ENCODE assay signal across 13 cellular contexts in genomic region chr11:111631666-111632039, GRCh38. TPM values are rescaled to one million over a fixed set of nuclear protein-coding genes. Genes with fewer than 3 reads are reported as not detected.
DNase-seq lines count a peak whose midpoint lies in the region; ATAC-seq and TF ChIP-seq lines count a peak whose summit lies in the region.
"Had no signal": no experiment of that assay in that cellular context is flagged by ENCODE, and none has a peak within 500 bp of the region (broad histone marks: within the 10 kb centered on the region; RNA-seq: fewer than 3 reads in every experiment).

No MANE protein-coding gene starts in this region.

- no peak overlapping the region for H3K4me3 Mint-ChIP-seq in T-helper 17 cell
- H3K4me3 Mint-ChIP-seq: stimulated activated naive CD8-positive, alpha-beta T cell treated with anti-CD3 and anti-CD28 coated beads, Interleukin-15, Interleukin-2, amounts not matched to agents 100 ng/mL and 50 ng/mL, for 24 hours had no signal

- peak; percentile 68 for DNase-seq in BJ (ENCODE audit: low read depth)
- DNase-seq in adipocyte (ENCODE audit: low read depth), result peak; percentile 89
- peak; percentile 21 for DNase-seq in kidney epithelial cell (ENCODE audit: low read depth)
- no peak for DNase-seq in NCI-H1105 treated with DMSO at 0.1 percent for 48 hours (lab: John Stamatoyannopoulos, UW)
- no peak for DNase-seq in T-helper 17 cell
- no peak for DNase-seq in NCI-H1436 treated with DMSO at 0.1 percent for 48 hours (lab: John Stamatoyannopoulos, UW)
- DNase-seq: activated CD4-positive, alpha-beta T cell treated with anti-CD3 and anti-CD28 coated beads, Interleukin-2, amount 50 U/mL, for 1 hour; DMS153; left cardiac atrium had no signal

- H3K9ac ChIP-seq in adipocyte (ENCODE audit: low read length), result no peak overlapping the region

- H3K9me3 ChIP-seq in adipocyte (ENCODE audit: control insufficient read depth, low read length), result no peaks in the 10 kb centered on the region
- H3K9me3 ChIP-seq in T-helper 17 cell (ENCODE audit: control insufficient read depth, low read length, poor library complexity, severe bottlenecking), result no peaks in the 10 kb centered on the region

- H3K36me3 Mint-ChIP-seq in T-helper 17 cell (ENCODE audit: low read depth), result peaks cover 8% of the 10 kb centered on the region

- H3K36me3 ChIP-seq in BJ (ENCODE audit: control insufficient read depth, insufficient read depth, low read length), result no peaks in the 10 kb centered on the region
- peaks cover 63% of the 10 kb centered on the region for H3K36me3 ChIP-seq in adipocyte (ENCODE audit: control insufficient read depth, insufficient read depth, low read length, severe bottlenecking)
- H3K36me3 ChIP-seq in kidney epithelial cell (ENCODE audit: control insufficient read depth, insufficient read depth, low read length), result no peaks in the 10 kb centered on the region

- H3K27ac Mint-ChIP-seq in T-helper 17 cell, result no peak overlapping the region
- H3K27ac Mint-ChIP-seq: stimulated activated naive CD8-positive, alpha-beta T cell treated with anti-CD3 and anti-CD28 coated beads, Interleukin-15, Interleukin-2, amounts not matched to agents 100 ng/mL and 50 ng/mL, for 24 hours had no signal

- POLR2A ChIA-PET in BJ (lab: Charles Lee), result no interaction called here

- TF ChIP-seq CTCF in BJ (IDR thresholded peaks at IDR 0.05; ENCODE audit: insufficient read depth, low read depth, low read length) (no peak), kidney epithelial cell (IDR thresholded peaks at IDR 0.05; ENCODE audit: insufficient read depth, low read length, poor library complexity, severe bottlenecking) (no peak)

- no peaks in the 10 kb centered on the region for H3K27me3 Mint-ChIP-seq in T-helper 17 cell
- H3K27me3 Mint-ChIP-seq: stimulated activated naive CD8-positive, alpha-beta T cell treated with anti-CD3 and anti-CD28 coated beads, Interleukin-15, Interleukin-2, amounts not matched to agents 100 ng/mL and 50 ng/mL, for 24 hours had no signal

- H3K4me3 ChIP-seq in BJ (ENCODE audit: low read depth, low read length) (no peak overlapping the region), adipocyte (ENCODE audit: low read length) (no peak overlapping the region), kidney epithelial cell (ENCODE audit: low read depth, low read length) (no peak overlapping the region)

- ATAC-seq in HG02798 (IDR thresholded peaks at IDR 0.05; ENCODE audit: poor library complexity, unreplicated experiment) (peak; percentile 74), GM21367 (IDR thresholded peaks at IDR 0.05; ENCODE audit: unreplicated experiment) (no peak), T-helper 17 cell (no peak)
- ATAC-seq: left cardiac atrium, sciatic nerve had no signal

- H3K4me1 Mint-ChIP-seq in T-helper 17 cell, result peaks cover 27% of the 10 kb centered on the region

- H3K27me3 ChIP-seq in BJ (ENCODE audit: control insufficient read depth, insufficient read depth, low read length), result no peaks in the 10 kb centered on the region
- no peaks in the 10 kb centered on the region for H3K27me3 ChIP-seq in adipocyte (replicated peaks; ENCODE audit: control insufficient read depth, insufficient read depth, low read length)
- no peaks in the 10 kb centered on the region for H3K27me3 ChIP-seq in kidney epithelial cell (ENCODE audit: control insufficient read depth, insufficient read depth, low read length)

- CTCF ChIA-PET in BJ (lab: Yijun Ruan, JAX), result interaction anchor here (0.6 to 1.7 kb wide), 5 partner anchors 8 to 588 kb away, joined by 3 to 6 read pairs (median 3); partner anchors contain the start of gene PPP2R1B

- H3K4me1 ChIP-seq in adipocyte (ENCODE audit: control insufficient read depth, insufficient read depth, low read length), result peaks cover 40% of the 10 kb centered on the region

RNA-seq across cellular contexts. Expression of gene SIK2, which starts 29.4 kb away (rescaled TPM):
- polyA plus RNA-seq in BJ (2011; rRNA removed), result 17.6 and 24.2 TPM in 2 replicates
- polyA minus RNA-seq in BJ (2011; rRNA and poly(A)+ RNA removed), result 19.9 and 20.6 TPM in 2 replicates
- total RNA-seq in kidney epithelial cell (10.1 and 12.0 TPM in 2 replicates), T-helper 17 cell (1 to 10 TPM; 8.1 to 9.6 TPM)

Comparison
In these comparisons a context has a peak if more than half of its experiments do, and no peak if none do; other contexts are left out.
1. DNase-seq: peak in BJ (single experiment), adipocyte (single experiment) and kidney epithelial cell (single experiment); none in NCI-H1105 treated with DMSO at 0.1 percent for 48 hours (single experiment), T-helper 17 cell (0 of 3) and NCI-H1436 treated with DMSO at 0.1 percent for 48 hours (single experiment).